In genomic region chr18:10038268-10038667, GRCh38 we compare ENCODE assay signal across 1 cellular context.
TF ChIP-seq lines count a peak whose summit lies in the region.

No MANE protein-coding gene starts in this region.

TF ChIP-seq in HCT116, 20 proteins besides CTCF, POLR2A, EP300 and RAD21 (continued from another document):
- TF ChIP-seq REST (IDR thresholded peaks at IDR 0.05; ENCODE audit: low read depth) (no peak), ATF3 (IDR thresholded peaks at IDR 0.05) (no peak), EGR1 (IDR thresholded peaks at IDR 0.05; ENCODE audit: low read depth) (no peak), YY1 (IDR thresholded peaks at IDR 0.05; ENCODE audit: extremely low read depth, insufficient replicate concordance, low read depth, low read length) (no peak)
